ENCODE assay signal across 1 cellular context in genomic region chr19:39381910-39382611, GRCh38.
TF ChIP-seq lines count a peak whose summit lies in the region.

No MANE protein-coding gene starts in this region.

TF ChIP-seq in K562, 482 proteins besides CTCF, POLR2A, EP300 and RAD21 (continued from another document and continues in another):
- TF ChIP-seq FOXO4 (CRISPR knock-in tag; IDR thresholded peaks at IDR 0.05): no peak
- TF ChIP-seq CHAMP1 (IDR thresholded peaks at IDR 0.05): no peak
- TF ChIP-seq EHMT2 (IDR thresholded peaks at IDR 0.05): 0 out of 2 replicates have a peak, but pooled peaks have one; percentile 31
- peak; percentile 68 for TF ChIP-seq MAFG (tag; conservative IDR thresholded peaks at IDR 0.05)
- TF ChIP-seq NR3C1 (CRISPR knock-in tag; IDR thresholded peaks at IDR 0.05): no peak
- 0 out of 2 replicates have a peak, but pooled peaks have one; percentile 36 for TF ChIP-seq NCOA1 (IDR thresholded peaks at IDR 0.05; ENCODE audit: low read depth)
- no peak for TF ChIP-seq NUFIP1 (IDR thresholded peaks at IDR 0.05; ENCODE audit: partially characterized antibody)
- TF ChIP-seq CREM (IDR thresholded peaks at IDR 0.05; ENCODE audit: low read depth): peak; percentile 75
- no peak for TF ChIP-seq ARID3B (CRISPR knock-in tag; IDR thresholded peaks at IDR 0.05; ENCODE audit: borderline replicate concordance)
- TF ChIP-seq MXI1 (IDR thresholded peaks at IDR 0.05; ENCODE audit: low read depth, low read length): no peak
- TF ChIP-seq KDM1A (IDR thresholded peaks at IDR 0.05): peak; percentile 99
- TF ChIP-seq ZFX (CRISPR knock-in tag; IDR thresholded peaks at IDR 0.05): no peak
- no peak for TF ChIP-seq CHD4 (IDR thresholded peaks at IDR 0.05; ENCODE audit: insufficient read depth, insufficient replicate concordance, low read depth, low read length, poor library complexity, severe bottlenecking)
- no peak for TF ChIP-seq NCOA6 (IDR thresholded peaks at IDR 0.05)
- TF ChIP-seq HOMEZ (CRISPR knock-in tag; IDR thresholded peaks at IDR 0.05): no peak
- TF ChIP-seq ESRRA (IDR thresholded peaks at IDR 0.05; ENCODE audit: borderline replicate concordance, low read depth): peak; percentile 80; the same call in 1 of the 2 replicates
- TF ChIP-seq NFIX (CRISPR knock-in tag; IDR thresholded peaks at IDR 0.05; ENCODE audit: low read depth): no peak
- no peak for TF ChIP-seq PYGO2 (tag; IDR thresholded peaks at IDR 0.05)
- TF ChIP-seq LEF1 (IDR thresholded peaks at IDR 0.05): peak; percentile 34; the same call in 1 of the 2 replicates
- TF ChIP-seq ZNF830 (CRISPR knock-in tag; IDR thresholded peaks at IDR 0.05): no peak
- peak; percentile 17 for TF ChIP-seq ZFP36 (IDR thresholded peaks at IDR 0.05; ENCODE audit: low read depth, low read length, partially characterized antibody)
- TF ChIP-seq GTF3C2 (IDR thresholded peaks at IDR 0.05; ENCODE audit: borderline replicate concordance, extremely low read depth, insufficient read length): no peak
- TF ChIP-seq USF1 (CRISPR knock-in tag; IDR thresholded peaks at IDR 0.05): no peak
- no peak for TF ChIP-seq SIN3A (IDR thresholded peaks at IDR 0.05; ENCODE audit: borderline replicate concordance in 2 of 2, control insufficient read depth in 1 of 2, low read depth in 2 of 2, low read length in 2 of 2)
- TF ChIP-seq NR4A1 (CRISPR knock-in tag; IDR thresholded peaks at IDR 0.05): 0 out of 2 replicates have a peak, but pooled peaks have one; percentile 38
- no peak for TF ChIP-seq NR4A1 (tag; IDR thresholded peaks at IDR 0.05)
- no peak for TF ChIP-seq CUX1 (CRISPR knock-in tag; IDR thresholded peaks at IDR 0.05)
- no peak for TF ChIP-seq RBM14 (IDR thresholded peaks at IDR 0.05; ENCODE audit: borderline replicate concordance, insufficient read depth, low read depth, low read length)
- TF ChIP-seq ZMIZ1 (IDR thresholded peaks at IDR 0.05; ENCODE audit: low read depth in 2 of 2, low read length in 2 of 2): peak in 1 of 2 experiments; percentile 88; a peak in 2 of 4 replicates
- TF ChIP-seq IRF9 (tag; IDR thresholded peaks at IDR 0.05): no peak
- TF ChIP-seq ATF7 (IDR thresholded peaks at IDR 0.05): peak; percentile 23; the same call in 1 of the 2 replicates
- TF ChIP-seq RBM39 (optimal IDR thresholded peaks at IDR 0.05; ENCODE audit: low read depth, low read length): no peak
